19 cellular contexts compared by ENCODE assay signal in the genomic region with DNA sequence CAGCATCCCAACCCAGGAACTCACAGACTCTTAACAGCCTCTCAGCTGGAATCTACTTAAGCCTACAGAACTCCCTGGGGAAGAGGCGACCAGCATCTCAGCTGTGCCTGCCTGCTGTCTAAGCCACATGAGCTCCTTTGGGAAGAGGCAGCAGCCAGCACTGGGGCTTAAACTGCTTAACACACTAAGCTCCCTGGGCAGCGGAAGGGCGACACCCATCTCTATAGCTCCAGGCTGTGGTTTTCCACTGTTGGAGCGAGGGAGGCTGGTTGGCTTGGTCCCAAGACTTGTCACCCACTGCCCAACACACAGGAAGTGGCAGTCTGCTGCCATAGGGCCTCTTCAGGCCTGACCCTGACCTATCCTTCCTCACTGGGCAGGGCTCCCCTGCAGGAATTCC.
DNase-seq lines count a peak whose midpoint lies in the region; ATAC-seq and TF ChIP-seq lines count a peak whose summit lies in the region.
"Had no signal": no experiment of that assay in that cellular context is flagged by ENCODE, and none has a peak within 500 bp of the region (broad histone marks: within the 10 kb centered on the region; RNA-seq: fewer than 3 reads in every experiment).

No MANE protein-coding gene starts in this region.

- DNase-seq in EL = peak; percentile 8
- peak; percentile 2 for DNase-seq in NB4 (ENCODE audit: low read depth)
- DNase-seq in UCSD-AML1 (lab: John Stamatoyannopoulos, UW; ENCODE audit: unreplicated experiment) = peak; percentile 6
- peak; percentile 68 for DNase-seq in myocyte (ENCODE audit: low read depth)
- DNase-seq in activated naive CD4-positive, alpha-beta T cell (lab: John Stamatoyannopoulos, UW) = no peak
- no peak for DNase-seq in NCI-H2171 treated with DMSO at 0.1 percent for 48 hours (lab: John Stamatoyannopoulos, UW)
- no peak for DNase-seq in activated CD8-positive, alpha-beta memory T cell treated with anti-CD3 and anti-CD28 coated beads, Interleukin-2, amount 50 U/mL, for 48 hours
- DNase-seq: ACHN; activated CD4-positive, alpha-beta T cell treated with anti-CD3 and anti-CD28 coated beads, Interleukin-2, amount 10 ng/mL, durations not matched to agents 24 days and 14 days; activated naive CD8-positive, alpha-beta T cell treated with anti-CD3 and anti-CD28 coated beads, Interleukin-2, amount 50 U/mL, for 24 hours; Calu3; cortex of kidney; heart left ventricle; NCI-H187 treated with DMSO at 0.1 percent for 48 hours; NCI-H446; substantia nigra; SW 1271 had no signal

- no peak overlapping the region for H3K4me3 ChIP-seq in NB4 (ENCODE audit: low read depth, low read length)
- H3K4me3 ChIP-seq: BLaER1 treated with 17β-estradiol and CSF1 and Interleukin-3, amounts not matched to agents 10 nM and 100 nM; heart left ventricle had no signal

- no peak for TF ChIP-seq CTCF in NB4 (IDR thresholded peaks at IDR 0.05; ENCODE audit: low read depth, low read length)

- no peak for TF ChIP-seq POLR2A in NB4 (IDR thresholded peaks at IDR 0.05; ENCODE audit: extremely low read depth, insufficient read length)

- no peak for ATAC-seq in GM19463 (IDR thresholded peaks at IDR 0.05; ENCODE audit: unreplicated experiment)
- ATAC-seq: activated naive CD8-positive, alpha-beta T cell treated with anti-CD3 and anti-CD28 coated beads, Interleukin-2, amount 50 U/mL, for 24 hours; heart left ventricle had no signal

Comparison
In these comparisons a context has a peak if more than half of its experiments do, and no peak if none do; other contexts are left out.
1. DNase-seq: peak in EL (single experiment), NB4 (single experiment), UCSD-AML1 (single experiment) and myocyte (single experiment); none in activated naive CD4-positive, alpha-beta T cell (0 of 4), NCI-H2171 treated with DMSO at 0.1 percent for 48 hours (single experiment) and activated CD8-positive, alpha-beta memory T cell treated with anti-CD3 and anti-CD28 coated beads, Interleukin-2, amount 50 U/mL, for 48 hours (single experiment).